In genomic region chr16:20377181-20377580, GRCh38 we compare ENCODE assay signal across 33 cellular contexts. TPM values are rescaled to one million over a fixed set of nuclear protein-coding genes. Genes with fewer than 3 reads are reported as not detected.
"Had no signal": no experiment of that assay in that cellular context is flagged by ENCODE, and none has a peak within 500 bp of the region (broad histone marks: within the 10 kb centered on the region; RNA-seq: fewer than 3 reads in every experiment).

No MANE protein-coding gene starts in this region.

- H3K27me3 ChIP-seq: neural progenitor cell, ovary, suprapubic skin, testis, upper lobe of right lung, uterus had no signal

- ATAC-seq: natural killer cell; psoas muscle; right cardiac atrium; sciatic nerve; stimulated activated memory B cell treated with anti-CD40 and anti-IgM and Interleukin-4, amounts not matched to agents 10 μg/mL and 1 μg/mL and 100 μg/mL, for 72 hours; stimulated activated naive CD8-positive, alpha-beta T cell treated with anti-CD3 and anti-CD28 coated beads, Interleukin-15, amount 100 ng/mL, for 72 hours; stimulated activated naive CD8-positive, alpha-beta T cell treated with anti-CD3 and anti-CD28 coated beads, Interleukin-15, Interleukin-2, amounts not matched to agents 100 U/mL and 50 U/mL, for 24 hours; upper lobe of right lung had no signal

- H3K4me2 ChIP-seq: neural progenitor cell, smooth muscle cell had no signal

- H3K36me3 ChIP-seq: neural progenitor cell, ovary, spleen, suprapubic skin, tibial artery, transverse colon, upper lobe of right lung, uterus had no signal

- H3K27ac ChIP-seq: neural progenitor cell, ovary, parathyroid adenoma, psoas muscle, skin epidermis, spleen, suprapubic skin, testis, tibial artery, transverse colon, upper lobe of right lung, uterus had no signal

- H3K9ac ChIP-seq: neural progenitor cell, parathyroid adenoma had no signal

- H3K9me3 ChIP-seq: ovary, psoas muscle, spleen, suprapubic skin, testis, tibial artery, transverse colon, upper lobe of right lung, uterus had no signal

- H3K4me1 ChIP-seq: neural progenitor cell, parathyroid adenoma, psoas muscle, spleen, suprapubic skin, testis, tibial artery, transverse colon, upper lobe of right lung, uterus had no signal

- DNase-seq: natural killer cell; occipital lobe; ovary; posterior cingulate gyrus; psoas muscle; right cardiac atrium; spleen; stimulated activated CD4-positive, alpha-beta T cell treated with anti-CD3 and anti-CD28 coated beads, Interleukin-12 subunit alpha, Interleukin-12 subunit beta, amount 100 ng/mL, for 4 hours; stimulated activated CD4-positive, alpha-beta T cell treated with anti-CD3 and anti-CD28 coated beads, Interleukin-1b, Interleukin-23, amount 100 ng/mL, for 48 hours; stimulated activated CD4-positive, alpha-beta T cell treated with anti-CD3 and anti-CD28 coated beads, Interleukin-4, amount 100 ng/mL, for 1 hour; stimulated activated CD4-positive, alpha-beta T cell treated with anti-CD3 and anti-CD28 coated beads, Interleukin-4, amount 100 ng/mL, for 4 hours; stimulated activated CD8-positive, alpha-beta memory T cell treated with anti-CD3 and anti-CD28 coated beads, Interleukin-4, amount 100 ng/mL, for 48 hours; stimulated activated naive CD4-positive, alpha-beta T cell; stimulated activated naive CD8-positive, alpha-beta T cell treated with anti-CD3 and anti-CD28 coated beads, Interleukin-15, amount 100 ng/mL, for 72 hours; stimulated activated naive CD8-positive, alpha-beta T cell treated with anti-CD3 and anti-CD28 coated beads, Interleukin-15, Interleukin-2, amounts not matched to agents 100 U/mL and 50 U/mL, for 24 hours; substantia nigra; testis; tibial artery; transverse colon; upper lobe of right lung; uterus had no signal

- H3K4me3 ChIP-seq: neural progenitor cell, ovary, psoas muscle, skin epidermis, smooth muscle cell, spleen, suprapubic skin, testis, tibial artery, transverse colon, upper lobe of right lung, uterus had no signal

- H2AFZ ChIP-seq: neural progenitor cell, parathyroid adenoma had no signal

- H3K79me2 ChIP-seq: parathyroid adenoma had no signal

RNA-seq across cellular contexts. Expression of gene UMOD, which starts 24.7 kb away (rescaled TPM):
- total RNA-seq: natural killer cell, occipital lobe, osteoblast, ovary, progenitor cell of endocrine pancreas, psoas muscle, renal cortical epithelial cell, right cardiac atrium, sciatic nerve, smooth muscle cell, spleen, suprapubic skin, transverse colon, upper lobe of right lung, urinary bladder, uterus had no signal
- polyA plus RNA-seq: neural cell, ovary, psoas muscle, right cardiac atrium, smooth muscle cell, urinary bladder had no signal

RNA-seq across cellular contexts. Expression of gene PDILT, which starts 27.4 kb away (rescaled TPM):
- total RNA-seq: natural killer cell, occipital lobe, osteoblast, ovary, progenitor cell of endocrine pancreas, psoas muscle, renal cortical epithelial cell, right cardiac atrium, sciatic nerve, smooth muscle cell, spleen, suprapubic skin, transverse colon, upper lobe of right lung, urinary bladder, uterus had no signal
- polyA plus RNA-seq: neural cell, ovary, psoas muscle, right cardiac atrium, smooth muscle cell, spleen, urinary bladder had no signal

RNA-seq across cellular contexts. Expression of gene ACSM5, which starts 32.2 kb away (rescaled TPM):
- total RNA-seq: natural killer cell, progenitor cell of endocrine pancreas, smooth muscle cell had no signal
- polyA plus RNA-seq: neural cell, smooth muscle cell had no signal

RNA-seq across cellular contexts. Expression of gene GP2, which starts 49.9 kb away (rescaled TPM):
- total RNA-seq: natural killer cell, occipital lobe, osteoblast, renal cortical epithelial cell, smooth muscle cell, upper lobe of right lung, uterus had no signal
- polyA plus RNA-seq: neural cell, ovary, smooth muscle cell had no signal
